ENCODE assay signal across 16 cellular contexts in the genomic region with DNA sequence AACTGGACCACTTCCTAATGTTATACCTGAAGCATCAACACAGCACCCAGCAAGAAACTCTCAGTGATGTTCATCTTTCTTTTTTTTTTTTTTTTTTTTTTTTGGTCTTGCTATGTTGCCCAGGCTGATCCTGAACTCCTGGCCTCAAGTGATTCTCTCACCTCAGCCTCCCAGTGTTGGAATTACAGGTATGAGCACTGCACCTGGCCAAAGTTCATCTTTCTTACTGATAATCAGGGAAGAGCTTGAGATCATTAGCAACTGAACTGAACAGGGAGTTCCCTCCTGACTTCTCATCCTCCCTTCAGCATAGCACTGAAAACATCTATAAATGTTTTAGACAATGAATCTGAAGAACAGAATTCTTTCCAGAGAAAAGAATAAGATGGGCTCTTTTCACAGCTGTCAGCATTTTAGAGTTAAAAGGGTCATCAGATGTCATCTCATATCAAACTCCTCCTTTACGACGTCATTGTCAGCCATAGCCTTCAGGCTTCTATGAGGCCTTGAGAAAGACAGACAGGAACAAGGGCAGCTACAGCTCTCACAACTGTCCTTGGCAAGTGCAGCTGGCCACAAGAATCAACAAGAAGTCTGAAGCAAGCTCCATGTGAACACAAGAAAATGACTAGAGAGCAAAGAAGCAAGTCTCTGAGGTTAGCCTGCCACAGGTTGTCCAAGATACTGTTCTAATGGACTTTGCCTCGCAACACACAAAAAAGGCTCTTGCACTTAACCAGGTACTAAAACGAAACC. TPM values are rescaled to one million over a fixed set of nuclear protein-coding genes. Genes with fewer than 3 reads are reported as not detected.
DNase-seq lines count a peak whose midpoint lies in the region; ATAC-seq and TF ChIP-seq lines count a peak whose summit lies in the region.
"Had no signal": no experiment of that assay in that cellular context is flagged by ENCODE, and none has a peak within 500 bp of the region (broad histone marks: within the 10 kb centered on the region; RNA-seq: fewer than 3 reads in every experiment).

No MANE protein-coding gene starts in this region.

- H3K4me1 ChIP-seq in colonic mucosa (peaks cover 7% of the 10 kb centered on the region), tibial artery (peaks cover 0 to 27% (median 14%) of the 10 kb centered on the region in 4 donors)

- H3K4me3 Mint-ChIP-seq in activated naive CD8-positive, alpha-beta T cell, result no peak overlapping the region
- no peak overlapping the region for H3K4me3 Mint-ChIP-seq in activated naive CD8-positive, alpha-beta T cell treated with anti-CD3 and anti-CD28 coated beads, Interleukin-2, amount 50 U/mL, for 24 hours
- no peak overlapping the region for H3K4me3 Mint-ChIP-seq in stimulated activated naive CD8-positive, alpha-beta T cell treated with anti-CD3 and anti-CD28 coated beads, Interleukin-15, amount 100 ng/mL, for 72 hours
- H3K4me3 Mint-ChIP-seq: endodermal cell had no signal

- peaks cover 7% of the 10 kb centered on the region for H3K4me1 Mint-ChIP-seq in activated naive CD8-positive, alpha-beta T cell (ENCODE audit: low read depth)
- H3K4me1 Mint-ChIP-seq in activated naive CD8-positive, alpha-beta T cell treated with anti-CD3 and anti-CD28 coated beads, Interleukin-2, amount 50 U/mL, for 24 hours, result peaks cover 4% of the 10 kb centered on the region
- peaks cover 9% of the 10 kb centered on the region for H3K4me1 Mint-ChIP-seq in stimulated activated naive CD8-positive, alpha-beta T cell treated with anti-CD3 and anti-CD28 coated beads, Interleukin-15, amount 100 ng/mL, for 72 hours

- H3K9me3 Mint-ChIP-seq in activated naive CD8-positive, alpha-beta T cell (ENCODE audit: low read depth), result no peaks in the 10 kb centered on the region
- no peaks in the 10 kb centered on the region for H3K9me3 Mint-ChIP-seq in activated naive CD8-positive, alpha-beta T cell treated with anti-CD3 and anti-CD28 coated beads, Interleukin-2, amount 50 U/mL, for 24 hours
- H3K9me3 Mint-ChIP-seq in stimulated activated naive CD8-positive, alpha-beta T cell treated with anti-CD3 and anti-CD28 coated beads, Interleukin-15, amount 100 ng/mL, for 72 hours, result no peaks in the 10 kb centered on the region

- H3K27me3 ChIP-seq in colonic mucosa (no peaks in the 10 kb centered on the region), tibial artery (no peaks in the 10 kb centered on the region)
- H3K27me3 ChIP-seq: uterus had no signal

- intact Hi-C loops in colonic mucosa (cut with DNase I), result no loop called here
- intact Hi-C loops in tibial artery (cut with DNase I; ENCODE audit: low total_unique reads), result no loop called here

- peaks cover 2% of the 10 kb centered on the region for H3K36me3 Mint-ChIP-seq in activated naive CD8-positive, alpha-beta T cell
- H3K36me3 Mint-ChIP-seq in activated naive CD8-positive, alpha-beta T cell treated with anti-CD3 and anti-CD28 coated beads, Interleukin-2, amount 50 U/mL, for 24 hours (ENCODE audit: low read depth), result peaks cover 24% of the 10 kb centered on the region

- H3K9ac ChIP-seq in colonic mucosa (ENCODE audit: low read depth in 2 of 2, low read length in 2 of 2), result peak overlapping the region in 1 of 2 donors; percentile 4

- no peaks in the 10 kb centered on the region for H3K27me3 Mint-ChIP-seq in activated naive CD8-positive, alpha-beta T cell
- no peaks in the 10 kb centered on the region for H3K27me3 Mint-ChIP-seq in activated naive CD8-positive, alpha-beta T cell treated with anti-CD3 and anti-CD28 coated beads, Interleukin-2, amount 50 U/mL, for 24 hours
- H3K27me3 Mint-ChIP-seq in stimulated activated naive CD8-positive, alpha-beta T cell treated with anti-CD3 and anti-CD28 coated beads, Interleukin-15, amount 100 ng/mL, for 72 hours, result no peaks in the 10 kb centered on the region

- peak overlapping the region; percentile 28 for H3K27ac Mint-ChIP-seq in activated naive CD8-positive, alpha-beta T cell
- H3K27ac Mint-ChIP-seq in activated naive CD8-positive, alpha-beta T cell treated with anti-CD3 and anti-CD28 coated beads, Interleukin-2, amount 50 U/mL, for 24 hours, result no peak overlapping the region
- peak overlapping the region in 1 of 2 donors; percentile 48 for H3K27ac Mint-ChIP-seq in stimulated activated naive CD8-positive, alpha-beta T cell treated with anti-CD3 and anti-CD28 coated beads, Interleukin-15, amount 100 ng/mL, for 72 hours

- no peak for ATAC-seq in activated naive CD8-positive, alpha-beta T cell treated with anti-CD3 and anti-CD28 coated beads, Interleukin-2, amount 50 U/mL, for 24 hours
- no peak for ATAC-seq in HG02973 (IDR thresholded peaks at IDR 0.05; ENCODE audit: unreplicated experiment)
- ATAC-seq in stimulated activated naive CD8-positive, alpha-beta T cell treated with anti-CD3 and anti-CD28 coated beads, Interleukin-15, amount 100 ng/mL, for 72 hours, result no peak
- ATAC-seq: PC-3 had no signal

- H3K36me3 ChIP-seq in colonic mucosa (no peaks in the 10 kb centered on the region), tibial artery (peaks cover 17 to 44% (median 25%) of the 10 kb centered on the region in 3 donors)
- H3K36me3 ChIP-seq: uterus had no signal

- H3K27ac ChIP-seq in colonic mucosa, result peak overlapping the region; percentile 78
- H3K27ac ChIP-seq in tibial artery, result peak overlapping the region; percentile 55 to 75

- TF ChIP-seq CTCF in colonic mucosa (IDR thresholded peaks at IDR 0.05), result no peak
- TF ChIP-seq CTCF in tibial artery (IDR thresholded peaks at IDR 0.05), result no peak

- H3K4me3 ChIP-seq in colonic mucosa (no peak overlapping the region), tibial artery (no peak overlapping the region)
- H3K4me3 ChIP-seq: uterus had no signal

- DNase-seq in activated naive CD8-positive, alpha-beta T cell treated with anti-CD3 and anti-CD28 coated beads, Interleukin-2, amount 50 U/mL, for 24 hours, result no peak
- DNase-seq in colonic mucosa (peak; percentile 66), myocyte (ENCODE audit: low read depth) (peak; percentile 89), tibial artery (peak in 1 of 2 donors; percentile 13), NCI-H510A (lab: John Stamatoyannopoulos, UW) (no peak)
- no peak for DNase-seq in stimulated activated naive CD8-positive, alpha-beta T cell treated with anti-CD3 and anti-CD28 coated beads, Interleukin-15, amount 100 ng/mL, for 72 hours
- DNase-seq: activated CD4-positive, alpha-beta T cell treated with anti-CD3 and anti-CD28 coated beads, Interleukin-2, amount 50 U/mL, for 48 hours; hippocampal formation; midbrain; MV-4-11; NCI-H2227 treated with DMSO at 0.1 percent for 48 hours; PC-3; uterus had no signal

- H3K9me3 ChIP-seq in colonic mucosa (no peaks in the 10 kb centered on the region), tibial artery (no peaks in the 10 kb centered on the region)
- H3K9me3 ChIP-seq: uterus had no signal

RNA-seq across cellular contexts. Expression of gene SCAP, which starts 33.8 kb away (rescaled TPM):
- total RNA-seq in colonic mucosa (100 to 1,000 TPM in 1 of 2 donors, 10 to 100 TPM in 1; 86.5 to 137 TPM), myocyte (77.3 and 98.8 TPM in 2 replicates)
- 59.8 TPM for polyA plus RNA-seq in myocyte (2012)

Comparison
In these comparisons a context has a peak if more than half of its experiments do, and no peak if none do; other contexts are left out.
1. DNase-seq: peak in colonic mucosa (single experiment) and myocyte (single experiment); none in activated naive CD8-positive, alpha-beta T cell treated with anti-CD3 and anti-CD28 coated beads, Interleukin-2, amount 50 U/mL, for 24 hours (single experiment), stimulated activated naive CD8-positive, alpha-beta T cell treated with anti-CD3 and anti-CD28 coated beads, Interleukin-15, amount 100 ng/mL, for 72 hours (0 of 2) and NCI-H510A (single experiment).